1 cellular context compared by ENCODE assay signal in genomic region chrX:120014354-120015129, GRCh38.
TF ChIP-seq lines count a peak whose summit lies in the region.

No MANE protein-coding gene starts in this region.

TF ChIP-seq in IMR-90, 13 proteins besides CTCF, POLR2A, EP300 and RAD21 (continued from another document):
- TF ChIP-seq USF2 (IDR thresholded peaks at IDR 0.05; ENCODE audit: low read depth, low read length): no peak
